22 cellular contexts compared by ENCODE assay signal in the genomic region with DNA sequence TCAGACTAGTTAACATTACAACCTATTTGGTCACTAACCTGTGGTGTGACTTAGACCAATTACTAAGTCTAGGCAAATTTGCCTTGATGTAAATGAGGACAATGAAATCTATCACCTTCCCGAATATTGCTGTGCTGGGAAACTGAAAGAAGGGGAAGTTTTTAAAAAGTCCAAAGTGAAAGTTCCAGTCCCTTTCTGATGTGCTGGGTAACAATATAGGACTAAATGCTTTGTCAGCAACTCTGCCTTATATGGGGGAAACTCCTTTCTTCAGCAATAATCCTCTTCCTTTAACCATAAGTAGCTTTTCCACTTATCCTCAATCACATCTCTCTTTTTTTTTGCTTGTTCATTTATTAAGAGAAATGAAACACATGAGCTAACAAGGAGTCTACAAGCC. TPM values are rescaled to one million over a fixed set of nuclear protein-coding genes. Genes with fewer than 3 reads are reported as not detected.
A peak's percentile ranks its signal among the peaks of the same experiment; 100 is the strongest.
DNase-seq lines count a peak whose midpoint lies in the region; ATAC-seq and TF ChIP-seq lines count a peak whose summit lies in the region.
"Had no signal": no experiment of that assay in that cellular context is flagged by ENCODE, and none has a peak within 500 bp of the region (broad histone marks: within the 10 kb centered on the region; RNA-seq: fewer than 3 reads in every experiment).

No MANE protein-coding gene starts in this region.

- peak in 1 of 2 donors; percentile 10 for TF ChIP-seq RAD21 in liver (IDR thresholded peaks at IDR 0.05)
- TF ChIP-seq RAD21 in SK-N-SH (IDR thresholded peaks at IDR 0.05; ENCODE audit: low read length), result no peak

- H3K4me1 ChIP-seq in liver (ENCODE audit: control insufficient read depth in 4 of 4, insufficient read depth in 4 of 4, low read length in 3 of 4) (peaks cover 5 to 57% (median 32%) of the 10 kb centered on the region in 4 donors), SK-N-SH (ENCODE audit: control insufficient read depth in 1 of 2, insufficient read depth in 2 of 2, low read depth in 1 of 2, low read length in 1 of 2) (peaks cover 0 to 8% of the 10 kb centered on the region in 2 experiments; a peak in 1 of 4 replicates)

- H3K27me3 ChIP-seq in SU-DHL-6 (ENCODE audit: low read length), result no peaks in the 10 kb centered on the region
- no peaks in the 10 kb centered on the region for H3K27me3 ChIP-seq in liver (ENCODE audit: control insufficient read depth in 4 of 4, insufficient read depth in 4 of 4, low read length in 3 of 4)
- H3K27me3 ChIP-seq in SK-N-SH (ENCODE audit: insufficient read depth), result peaks cover 17% of the 10 kb centered on the region

- POLR2A ChIA-PET in SK-N-SH (lab: Yijun Ruan, JAX), result no interaction called here

- H3K4me2 ChIP-seq in SU-DHL-6 (ENCODE audit: low read depth, low read length, poor library complexity, severe bottlenecking), result peak overlapping the region; percentile 95
- H3K4me2 ChIP-seq in SK-N-SH, result no peak overlapping the region

- no peak for TF ChIP-seq EP300 in SK-N-SH (IDR thresholded peaks at IDR 0.05; ENCODE audit: borderline replicate concordance in 1 of 2, low read depth in 1 of 2, low read length in 1 of 2)

- H3K79me2 ChIP-seq in SU-DHL-6 (ENCODE audit: insufficient read depth, low read length) (peaks cover 83% of the 10 kb centered on the region), SK-N-SH (ENCODE audit: insufficient read depth) (no peaks in the 10 kb centered on the region)

- H3F3A ChIP-seq in SU-DHL-6 (ENCODE audit: insufficient read depth) (peaks cover 37% of the 10 kb centered on the region), SK-N-SH (replicated peaks; ENCODE audit: insufficient read depth) (peaks cover 3% of the 10 kb centered on the region)

- H3K4me3 ChIP-seq in SU-DHL-6 (ENCODE audit: insufficient read depth, low read length, poor library complexity, severe bottlenecking) (peak overlapping the region; percentile 7), liver (ENCODE audit: low read depth in 1 of 3, low read length in 3 of 3) (no peak overlapping the region), SK-N-SH (ENCODE audit: low read depth in 2 of 2, low read length in 1 of 2) (no peak overlapping the region)
- H3K4me3 ChIP-seq: suprapubic skin had no signal

- no peak for TF ChIP-seq CTCF in SU-DHL-6 (IDR thresholded peaks at IDR 0.05; ENCODE audit: insufficient read depth, low read length, poor library complexity, severe bottlenecking)
- no peak for TF ChIP-seq CTCF in liver (IDR thresholded peaks at IDR 0.05; ENCODE audit: low read depth, low read length, missing input control)
- no peak for TF ChIP-seq CTCF in SK-N-SH (IDR thresholded peaks at IDR 0.05)
- TF ChIP-seq CTCF in mesothelial cell of epicardium (IDR thresholded peaks at IDR 0.05; ENCODE audit: unreplicated experiment), result no peak

- peaks cover 5% of the 10 kb centered on the region for H3K36me3 Mint-ChIP-seq in activated naive CD8-positive, alpha-beta T cell treated with anti-CD3 and anti-CD28 coated beads, Interleukin-2, amount 50 U/mL, for 24 hours (ENCODE audit: low read depth)
- H3K36me3 Mint-ChIP-seq in activated naive CD8-positive, alpha-beta T cell treated with anti-CD3 and anti-CD28 coated beads for 36 hours, result peaks cover 1% of the 10 kb centered on the region
- H3K36me3 Mint-ChIP-seq in stimulated activated memory B cell treated with anti-CD40 and anti-IgM and Interleukin-4, amounts not matched to agents 10 μg/mL and 1 μg/mL and 100 μg/mL, for 72 hours, result peaks cover 16% of the 10 kb centered on the region
- H3K36me3 Mint-ChIP-seq in mesothelial cell of epicardium, result no peaks in the 10 kb centered on the region
- H3K36me3 Mint-ChIP-seq: activated naive CD8-positive, alpha-beta T cell had no signal

- CTCF ChIA-PET in SK-N-SH (lab: Yijun Ruan, JAX), result no interaction called here

- H3K27ac Mint-ChIP-seq in activated naive CD8-positive, alpha-beta T cell treated with anti-CD3 and anti-CD28 coated beads, Interleukin-2, amount 50 U/mL, for 24 hours, result peak overlapping the region; percentile 67
- H3K27ac Mint-ChIP-seq in activated naive CD8-positive, alpha-beta T cell treated with anti-CD3 and anti-CD28 coated beads for 36 hours, result no peak overlapping the region
- H3K27ac Mint-ChIP-seq in stimulated activated memory B cell treated with anti-CD40 and anti-IgM and Interleukin-4, amounts not matched to agents 10 μg/mL and 1 μg/mL and 100 μg/mL, for 72 hours, result peak overlapping the region; percentile 94
- H3K27ac Mint-ChIP-seq in mesothelial cell of epicardium, result no peak overlapping the region
- H3K27ac Mint-ChIP-seq: activated CD8-positive, alpha-beta memory T cell treated with anti-CD3 and anti-CD28 coated beads, Interleukin-2, amount 10 ng/mL, durations not matched to agents 7 days and 5 days; activated naive CD8-positive, alpha-beta T cell; H9 had no signal

- H4K20me1 ChIP-seq in SU-DHL-6 (ENCODE audit: low read depth, low read length) (no peaks in the 10 kb centered on the region), SK-N-SH (ENCODE audit: insufficient read depth) (no peaks in the 10 kb centered on the region)

- H3K9ac ChIP-seq in SU-DHL-6 (ENCODE audit: low read length) (peak overlapping the region; percentile 83), liver (ENCODE audit: low read depth in 1 of 2, low read length in 2 of 2) (peak overlapping the region in 1 of 2 donors; percentile 21), SK-N-SH (no peak overlapping the region)

- no peaks in the 10 kb centered on the region for H3K9me2 ChIP-seq in SU-DHL-6 (replicated peaks; ENCODE audit: insufficient read depth, low read length)
- no peaks in the 10 kb centered on the region for H3K9me2 ChIP-seq in SK-N-SH

- no peaks in the 10 kb centered on the region for H3K9me3 Mint-ChIP-seq in activated naive CD8-positive, alpha-beta T cell treated with anti-CD3 and anti-CD28 coated beads, Interleukin-2, amount 50 U/mL, for 24 hours
- H3K9me3 Mint-ChIP-seq in activated naive CD8-positive, alpha-beta T cell treated with anti-CD3 and anti-CD28 coated beads for 36 hours, result no peaks in the 10 kb centered on the region
- no peaks in the 10 kb centered on the region for H3K9me3 Mint-ChIP-seq in stimulated activated memory B cell treated with anti-CD40 and anti-IgM and Interleukin-4, amounts not matched to agents 10 μg/mL and 1 μg/mL and 100 μg/mL, for 72 hours
- no peaks in the 10 kb centered on the region for H3K9me3 Mint-ChIP-seq in mesothelial cell of epicardium
- H3K9me3 Mint-ChIP-seq: H9 had no signal

- ATAC-seq in activated naive CD8-positive, alpha-beta T cell treated with anti-CD3 and anti-CD28 coated beads, Interleukin-2, amount 50 U/mL, for 24 hours, result no peak
- ATAC-seq in stimulated activated memory B cell treated with anti-CD40 and anti-IgM and Interleukin-4, amounts not matched to agents 10 μg/mL and 1 μg/mL and 100 μg/mL, for 72 hours, result no peak
- ATAC-seq: activated CD8-positive, alpha-beta memory T cell treated with anti-CD3 and anti-CD28 coated beads, Interleukin-2, amount 10 ng/mL, durations not matched to agents 7 days and 5 days; left colon had no signal

- H3K27ac ChIP-seq in SU-DHL-6 (ENCODE audit: low read depth, low read length) (peak overlapping the region; percentile 96), liver (ENCODE audit: low read depth in 1 of 2, low read length in 2 of 2) (peak overlapping the region; percentile 46 to 60), SK-N-SH (ENCODE audit: low read depth in 2 of 2, low read length in 1 of 2) (no peak overlapping the region)
- H3K27ac ChIP-seq: suprapubic skin had no signal

- 31% methylated on average over 1 of the region's 1 CpG for WGBS in liver
- WGBS in SK-N-SH (ENCODE audit: low lambda C conversion rate), result 56% methylated on average over 1 of the region's 1 CpG

- H3K4me1 Mint-ChIP-seq in activated naive CD8-positive, alpha-beta T cell treated with anti-CD3 and anti-CD28 coated beads, Interleukin-2, amount 50 U/mL, for 24 hours, result peaks cover 43% of the 10 kb centered on the region
- peaks cover 17% of the 10 kb centered on the region for H3K4me1 Mint-ChIP-seq in activated naive CD8-positive, alpha-beta T cell treated with anti-CD3 and anti-CD28 coated beads for 36 hours
- H3K4me1 Mint-ChIP-seq in stimulated activated memory B cell treated with anti-CD40 and anti-IgM and Interleukin-4, amounts not matched to agents 10 μg/mL and 1 μg/mL and 100 μg/mL, for 72 hours, result peaks cover 74% of the 10 kb centered on the region
- peaks cover 7% of the 10 kb centered on the region for H3K4me1 Mint-ChIP-seq in mesothelial cell of epicardium

- H3K4me3 Mint-ChIP-seq in activated naive CD8-positive, alpha-beta T cell treated with anti-CD3 and anti-CD28 coated beads, Interleukin-2, amount 50 U/mL, for 24 hours, result no peak overlapping the region
- no peak overlapping the region for H3K4me3 Mint-ChIP-seq in activated naive CD8-positive, alpha-beta T cell treated with anti-CD3 and anti-CD28 coated beads for 36 hours
- peak overlapping the region; percentile 99 for H3K4me3 Mint-ChIP-seq in stimulated activated memory B cell treated with anti-CD40 and anti-IgM and Interleukin-4, amounts not matched to agents 10 μg/mL and 1 μg/mL and 100 μg/mL, for 72 hours
- H3K4me3 Mint-ChIP-seq in mesothelial cell of epicardium, result no peak overlapping the region
- H3K4me3 Mint-ChIP-seq: activated CD8-positive, alpha-beta memory T cell treated with anti-CD3 and anti-CD28 coated beads, Interleukin-2, amount 10 ng/mL, durations not matched to agents 7 days and 5 days; activated naive CD8-positive, alpha-beta T cell; H9 had no signal

- H2AFZ ChIP-seq in SU-DHL-6 (ENCODE audit: low read depth, low read length, severe bottlenecking) (no peak overlapping the region), SK-N-SH (ENCODE audit: low read depth) (no peak overlapping the region)

- H3K9me3 ChIP-seq in SU-DHL-6 (ENCODE audit: insufficient read depth, low read length) (no peaks in the 10 kb centered on the region), liver (ENCODE audit: control insufficient read depth in 4 of 4, low read length in 3 of 4) (no peaks in the 10 kb centered on the region), SK-N-SH (no peaks in the 10 kb centered on the region)
- H3K9me3 ChIP-seq: suprapubic skin had no signal

- H3K27me3 Mint-ChIP-seq in activated naive CD8-positive, alpha-beta T cell treated with anti-CD3 and anti-CD28 coated beads, Interleukin-2, amount 50 U/mL, for 24 hours, result peaks cover 3% of the 10 kb centered on the region
- H3K27me3 Mint-ChIP-seq in activated naive CD8-positive, alpha-beta T cell treated with anti-CD3 and anti-CD28 coated beads for 36 hours, result peaks cover 3% of the 10 kb centered on the region
- no peaks in the 10 kb centered on the region for H3K27me3 Mint-ChIP-seq in stimulated activated memory B cell treated with anti-CD40 and anti-IgM and Interleukin-4, amounts not matched to agents 10 μg/mL and 1 μg/mL and 100 μg/mL, for 72 hours
- peaks cover 41% of the 10 kb centered on the region for H3K27me3 Mint-ChIP-seq in mesothelial cell of epicardium (ENCODE audit: low read depth)
- H3K27me3 Mint-ChIP-seq: activated CD8-positive, alpha-beta memory T cell treated with anti-CD3 and anti-CD28 coated beads, Interleukin-2, amount 10 ng/mL, durations not matched to agents 7 days and 5 days; activated naive CD8-positive, alpha-beta T cell had no signal

- peaks cover 15% of the 10 kb centered on the region for H3K36me3 ChIP-seq in SU-DHL-6 (ENCODE audit: low read length)
- peaks cover 0 to 4% (median 0%) of the 10 kb centered on the region in 4 donors for H3K36me3 ChIP-seq in liver (ENCODE audit: control insufficient read depth in 4 of 4, insufficient read depth in 3 of 4, low read depth in 1 of 4, low read length in 3 of 4)
- H3K36me3 ChIP-seq in SK-N-SH (replicated peaks in 1 of 2; ENCODE audit: control insufficient read depth in 1 of 2, insufficient read depth in 2 of 2, low read length in 1 of 2), result no peaks in the 10 kb centered on the region
- H3K36me3 ChIP-seq: suprapubic skin had no signal

- DNase-seq in activated naive CD8-positive, alpha-beta T cell treated with anti-CD3 and anti-CD28 coated beads, Interleukin-2, amount 50 U/mL, for 24 hours, result no peak
- no peak for DNase-seq in activated naive CD8-positive, alpha-beta T cell treated with anti-CD3 and anti-CD28 coated beads for 36 hours
- DNase-seq in SK-N-SH, result no peak
- no peak for DNase-seq in hypothalamus (lab: John Stamatoyannopoulos, UW)
- DNase-seq in mesothelial cell of epicardium (ENCODE audit: low spot score in 2 of 2, unreplicated experiment in 2 of 2), result no peak
- DNase-seq: activated CD8-positive, alpha-beta memory T cell treated with anti-CD3 and anti-CD28 coated beads, Interleukin-2, amount 10 ng/mL, durations not matched to agents 7 days and 5 days; C1 segment of cervical spinal cord; DMS79; effector memory CD4-positive, alpha-beta T cell; H9; left colon; midbrain; NCI-H1105; NCI-H2029 treated with DMSO at 0.1 percent for 48 hours; NCI-H446; stimulated activated CD8-positive, alpha-beta memory T cell treated with anti-CD3 and anti-CD28 coated beads, Interleukin-4, amount 100 ng/mL, for 48 hours had no signal

RNA-seq across cellular contexts. Expression of a gene that starts 3.9 kb away (rescaled TPM):
- total RNA-seq in activated naive CD8-positive, alpha-beta T cell treated with anti-CD3 and anti-CD28 coated beads for 36 hours, result 1 to 10 TPM; 4.5 to 5.1 TPM
- total RNA-seq in liver (100 to 1,000 TPM in 1 of 2 donors, 10 to 100 TPM in 1; 43.0 to 137 TPM), mesothelial cell of epicardium (0.16 to 0.36 TPM (median 0.25 TPM) in 3 replicates)
- polyA plus RNA-seq in liver (10 to 100 TPM; 27.3 to 58.8 TPM), SK-N-SH (2012; rRNA removed) (0.07 and 0.08 TPM in 2 replicates)
- polyA plus RNA-seq in SK-N-SH (2012; cell fraction: cytosol; rRNA removed), result 0.06 and 0.17 TPM in 2 replicates
- polyA plus RNA-seq in SK-N-SH (2012; cell fraction: nucleus; rRNA removed), result 0.02 TPM in 2 replicates
- total RNA-seq: RPMI7951 had no signal

Comparison
In these comparisons a context has a peak if more than half of its experiments do, and no peak if none do; other contexts are left out.
1. H3K27ac Mint-ChIP-seq: peak in activated naive CD8-positive, alpha-beta T cell treated with anti-CD3 and anti-CD28 coated beads, Interleukin-2, amount 50 U/mL, for 24 hours (single experiment) and stimulated activated memory B cell treated with anti-CD40 and anti-IgM and Interleukin-4, amounts not matched to agents 10 μg/mL and 1 μg/mL and 100 μg/mL, for 72 hours (single experiment); none in activated naive CD8-positive, alpha-beta T cell treated with anti-CD3 and anti-CD28 coated beads for 36 hours (single experiment) and mesothelial cell of epicardium (single experiment).
2. H3K27ac ChIP-seq: peak in SU-DHL-6 (single experiment) and liver (2 of 2); none in SK-N-SH (0 of 2).
3. RNA of a gene that starts 3.9 kb away (total RNA-seq): 43.0 to 137 TPM in liver; 4.5 to 5.1 TPM in activated naive CD8-positive, alpha-beta T cell treated with anti-CD3 and anti-CD28 coated beads for 36 hours and 0.16 to 0.36 TPM in mesothelial cell of epicardium; every median in the first group is over 4 times any median in the second.